ENCODE assay signal across 14 cellular contexts in the genomic region with DNA sequence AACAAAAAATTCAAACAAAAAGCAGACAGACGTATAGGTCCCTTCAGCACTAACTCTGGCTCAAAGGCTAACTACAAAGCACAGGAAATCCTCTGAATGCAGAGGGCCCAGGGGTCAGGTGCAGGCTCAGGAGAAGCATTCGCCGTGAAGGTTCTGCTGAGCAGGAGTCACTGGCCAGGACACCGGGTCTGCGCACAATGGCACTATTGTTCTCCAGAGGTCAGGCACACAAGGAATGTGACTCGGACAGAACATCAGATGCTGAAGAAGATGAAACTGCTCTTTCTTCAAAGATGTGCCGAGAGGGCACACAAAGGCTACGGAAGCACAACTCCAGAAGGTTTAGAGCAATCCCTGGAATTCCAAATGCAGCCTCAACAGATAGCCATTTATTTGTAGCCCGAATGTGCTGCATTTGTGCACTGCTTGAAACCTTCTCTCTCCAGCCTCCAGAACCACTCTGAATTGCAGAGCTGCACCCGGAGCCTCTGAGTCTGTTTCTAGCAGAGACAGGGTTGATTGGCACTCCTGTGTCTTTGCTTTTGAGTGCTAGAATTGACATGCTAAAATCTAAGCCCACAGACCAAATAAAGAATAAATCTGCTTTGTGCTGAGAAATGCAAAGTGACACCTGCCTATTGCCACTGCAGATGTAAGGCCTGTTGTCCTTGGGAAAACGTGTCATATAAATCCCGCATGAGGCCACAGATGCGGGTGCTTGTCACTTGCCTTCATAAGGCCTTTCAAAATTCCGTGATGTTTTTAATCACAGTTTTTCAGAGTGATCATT.
DNase-seq lines count a peak whose midpoint lies in the region; ATAC-seq and TF ChIP-seq lines count a peak whose summit lies in the region.
"Had no signal": no experiment of that assay in that cellular context is flagged by ENCODE, and none has a peak within 500 bp of the region (broad histone marks: within the 10 kb centered on the region; RNA-seq: fewer than 3 reads in every experiment).

No MANE protein-coding gene starts in this region.

- peaks cover 14% of the 10 kb centered on the region for H3K36me3 Mint-ChIP-seq in endodermal cell (ENCODE audit: low read depth)
- peaks cover 13 to 85% (median 34%) of the 10 kb centered on the region in 3 donors for H3K36me3 Mint-ChIP-seq in naive thymus-derived CD8-positive, alpha-beta T cell

- DNase-seq in SK-N-SH, result no peak
- DNase-seq in endodermal cell, result peak; percentile 63
- no peak for DNase-seq in naive thymus-derived CD8-positive, alpha-beta T cell
- DNase-seq in cerebellum (ENCODE audit: low spot score), result no peak
- no peak for DNase-seq in HPDE6-E6E7 (ENCODE audit: extremely low spot score)
- DNase-seq: activated CD4-positive, alpha-beta T cell treated with anti-CD3 and anti-CD28 coated beads for 1 hour; mammary epithelial cell; SW 1271; upper lobe of left lung had no signal

- no peak overlapping the region for H3K4me3 ChIP-seq in SK-N-SH (ENCODE audit: low read depth in 2 of 2, low read length in 1 of 2)
- no peak overlapping the region for H3K4me3 ChIP-seq in HUES6 (ENCODE audit: low read depth, low read length)
- H3K4me3 ChIP-seq in endodermal cell (ENCODE audit: low read length), result no peak overlapping the region
- H3K4me3 ChIP-seq: upper lobe of left lung had no signal

- no peak for TF ChIP-seq RAD21 in SK-N-SH (IDR thresholded peaks at IDR 0.05; ENCODE audit: low read length)

- H3K27me3 ChIP-seq in SK-N-SH (ENCODE audit: insufficient read depth) (no peaks in the 10 kb centered on the region), HUES6 (ENCODE audit: control insufficient read depth, insufficient read depth, low read length) (no peaks in the 10 kb centered on the region), endodermal cell (ENCODE audit: control insufficient read depth, insufficient read depth, low read length, poor library complexity, severe bottlenecking) (no peaks in the 10 kb centered on the region)
- H3K27me3 ChIP-seq: upper lobe of left lung had no signal

- no peaks in the 10 kb centered on the region for H3F3A ChIP-seq in SK-N-SH (replicated peaks; ENCODE audit: insufficient read depth)

- H3K4me1 Mint-ChIP-seq in endodermal cell, result peaks cover 13% of the 10 kb centered on the region
- peaks cover 25 to 73% (median 60%) of the 10 kb centered on the region in 4 donors for H3K4me1 Mint-ChIP-seq in naive thymus-derived CD8-positive, alpha-beta T cell

- CTCF ChIA-PET in SK-N-SH (lab: Yijun Ruan, JAX), result interaction anchor here (0.6 to 1.8 kb wide), 5 partner anchors 18 to 36 kb away, joined by 3 to 9 read pairs (median 3); no protein-coding TSS in a partner anchor

- H3K27ac Mint-ChIP-seq in endodermal cell, result peak overlapping the region; percentile 75
- H3K27ac Mint-ChIP-seq in naive thymus-derived CD8-positive, alpha-beta T cell, result peak overlapping the region in 7 of 10 donors; percentile 15 to 84 (median 57)
- H3K27ac Mint-ChIP-seq: activated T-helper 2 cell treated with anti-CD3 and anti-CD28 coated beads, Interferon-gamma antibody, Interleukin-2, Interleukin-4, amounts not matched to agents 10 μg/mL and 5 μg/mL and 100 μg/mL, durations not matched to agents 14 hours and 24 hours and 36 hours had no signal

- H3K9me3 ChIP-seq in SK-N-SH (no peaks in the 10 kb centered on the region), HUES6 (ENCODE audit: control insufficient read depth, insufficient read depth, low read depth, low read length) (no peaks in the 10 kb centered on the region), endodermal cell (ENCODE audit: control insufficient read depth, low read length) (no peaks in the 10 kb centered on the region)
- H3K9me3 ChIP-seq: upper lobe of left lung had no signal

- no peak overlapping the region for H3K4me3 Mint-ChIP-seq in endodermal cell
- peak overlapping the region in 1 of 10 donors; percentile 22 for H3K4me3 Mint-ChIP-seq in naive thymus-derived CD8-positive, alpha-beta T cell

- H3K4me2 ChIP-seq in SK-N-SH, result no peak overlapping the region

- TF ChIP-seq EP300 in SK-N-SH (IDR thresholded peaks at IDR 0.05; ENCODE audit: borderline replicate concordance in 1 of 2, low read depth in 1 of 2, low read length in 1 of 2), result no peak; a peak in 1 of 4 replicates

- no peak for TF ChIP-seq CTCF in SK-N-SH (IDR thresholded peaks at IDR 0.05)
- no peak for TF ChIP-seq CTCF in endodermal cell (conservative IDR thresholded peaks at IDR 0.05)

- no peaks in the 10 kb centered on the region for H3K27me3 Mint-ChIP-seq in endodermal cell (ENCODE audit: insufficient read depth)
- H3K27me3 Mint-ChIP-seq in naive thymus-derived CD8-positive, alpha-beta T cell, result no peaks in the 10 kb centered on the region

- POLR2A ChIA-PET in SK-N-SH (lab: Yijun Ruan, JAX), result no interaction called here
- POLR2A ChIA-PET in naive thymus-derived CD8-positive, alpha-beta T cell (lab: Charles Lee), result interaction anchor here (0.9 to 3.8 kb wide), 2 partner anchors 35 to 37 kb away, joined by 3 to 25 read pairs; no protein-coding TSS in a partner anchor

- H3K9me2 ChIP-seq in SK-N-SH, result no peaks in the 10 kb centered on the region

- no peak overlapping the region for H3K9ac ChIP-seq in SK-N-SH
- peak overlapping the region; percentile 5 for H3K9ac ChIP-seq in HUES6 (ENCODE audit: low read length)
- H3K9ac ChIP-seq in endodermal cell (ENCODE audit: extremely low read depth, low read length, poor library complexity, severe bottlenecking), result no peak overlapping the region
- H3K9ac ChIP-seq: parathyroid adenoma had no signal

- H3K27ac ChIP-seq in SK-N-SH (ENCODE audit: low read depth in 2 of 2, low read length in 1 of 2) (no peak overlapping the region), HUES6 (ENCODE audit: low read depth, low read length) (no peak overlapping the region), endodermal cell (ENCODE audit: low read depth, low read length) (peak overlapping the region; percentile 61)
- H3K27ac ChIP-seq: parathyroid adenoma, upper lobe of left lung had no signal

- no peak overlapping the region for H2AFZ ChIP-seq in SK-N-SH (ENCODE audit: low read depth)
- H2AFZ ChIP-seq: parathyroid adenoma had no signal

- peaks cover 26 to 30% of the 10 kb centered on the region in 2 experiments; a peak in 3 of 4 replicates for H3K4me1 ChIP-seq in SK-N-SH (ENCODE audit: control insufficient read depth in 1 of 2, insufficient read depth in 2 of 2, low read depth in 1 of 2, low read length in 1 of 2)
- H3K4me1 ChIP-seq in HUES6 (ENCODE audit: control insufficient read depth, insufficient read depth, low read length), result peaks cover 20% of the 10 kb centered on the region
- no peaks in the 10 kb centered on the region for H3K4me1 ChIP-seq in endodermal cell (ENCODE audit: control insufficient read depth, insufficient read depth, low read length)

- WGBS in SK-N-SH (ENCODE audit: low lambda C conversion rate), result 78% methylated on average over 14 of the region's 14 CpGs
- 42 to 65% methylated on average over 13 to 14 of the region's 14 CpGs for WGBS in endodermal cell (ENCODE audit: insufficient coverage in 1 of 2, insufficient read length in 1 of 2), 2 experiments

- ATAC-seq in SK-N-SH treated with all-trans-retinoic acid at 6 μM for 48 hours (no peak), HG03432 (IDR thresholded peaks at IDR 0.05; ENCODE audit: unreplicated experiment) (no peak)
- ATAC-seq in naive thymus-derived CD8-positive, alpha-beta T cell, result no peak

- no peaks in the 10 kb centered on the region for H4K20me1 ChIP-seq in SK-N-SH (ENCODE audit: insufficient read depth)

- H3K79me2 ChIP-seq in SK-N-SH (ENCODE audit: insufficient read depth), result no peaks in the 10 kb centered on the region

- peaks cover 0 to 18% of the 10 kb centered on the region in 2 experiments for H3K36me3 ChIP-seq in SK-N-SH (replicated peaks in 1 of 2; ENCODE audit: control insufficient read depth in 1 of 2, insufficient read depth in 2 of 2, low read length in 1 of 2)
- peaks cover 14% of the 10 kb centered on the region for H3K36me3 ChIP-seq in HUES6 (ENCODE audit: control insufficient read depth, insufficient read depth, low read length)
- H3K36me3 ChIP-seq in endodermal cell (ENCODE audit: control insufficient read depth, insufficient read depth, low read length), result peaks cover 13% of the 10 kb centered on the region

- peaks cover 6% of the 10 kb centered on the region for H3K9me3 Mint-ChIP-seq in endodermal cell
- no peaks in the 10 kb centered on the region for H3K9me3 Mint-ChIP-seq in naive thymus-derived CD8-positive, alpha-beta T cell
- H3K9me3 Mint-ChIP-seq: activated T-helper 2 cell treated with anti-CD3 and anti-CD28 coated beads, Interferon-gamma antibody, Interleukin-2, Interleukin-4, amounts not matched to agents 10 μg/mL and 5 μg/mL and 100 μg/mL, durations not matched to agents 14 hours and 24 hours and 36 hours had no signal

TF ChIP-seq in SK-N-SH treated with all-trans-retinoic acid at 6 μM for 48 hours, 23 proteins besides CTCF, POLR2A, EP300 and RAD21 (continues in another document):
- TF ChIP-seq TCF4 (CRISPR knock-in tag; IDR thresholded peaks at IDR 0.05; ENCODE audit: borderline replicate concordance) (no peak), CSDC2 (CRISPR knock-in tag; IDR thresholded peaks at IDR 0.05) (no peak), GLIS3 (CRISPR knock-in tag; IDR thresholded peaks at IDR 0.05) (no peak), ZNF8 (CRISPR knock-in tag; IDR thresholded peaks at IDR 0.05) (no peak)

TF ChIP-seq in SK-N-SH, 30 proteins besides CTCF, POLR2A, EP300 and RAD21:
- no peak for TF ChIP-seq RCOR1 (IDR thresholded peaks at IDR 0.05; ENCODE audit: low read length)
- TF ChIP-seq EZH2phosphoT487 (IDR thresholded peaks at IDR 0.05; ENCODE audit: borderline replicate concordance, low read depth), result no peak
- no peak for TF ChIP-seq TCF12 (IDR thresholded peaks at IDR 0.05)
- TF ChIP-seq NFIC (IDR thresholded peaks at IDR 0.05; ENCODE audit: borderline replicate concordance), result no peak
